ENCODE assay signal across 6 cellular contexts in genomic region chr13:28826368-28826767, GRCh38. TPM values are rescaled to one million over a fixed set of nuclear protein-coding genes. Genes with fewer than 3 reads are reported as not detected.
"Had no signal": no experiment of that assay in that cellular context is flagged by ENCODE, and none has a peak within 500 bp of the region (broad histone marks: within the 10 kb centered on the region; RNA-seq: fewer than 3 reads in every experiment).

No MANE protein-coding gene starts in this region.

- H3K4me3 Mint-ChIP-seq: IgD-negative memory B cell had no signal

- ATAC-seq: HepG2, K562 had no signal

- H3K36me3 Mint-ChIP-seq: IgD-negative memory B cell had no signal

- H3K27ac ChIP-seq: HL-60 had no signal

- H3K27ac Mint-ChIP-seq: IgD-negative memory B cell had no signal

- DNase-seq: IMR-90, KBM-7 had no signal

- H3K4me3 ChIP-seq: K562 had no signal

- H3K4me1 Mint-ChIP-seq: IgD-negative memory B cell had no signal

RNA-seq across cellular contexts. Expression of gene MTUS2, which starts 6.2 kb away (rescaled TPM):
- total RNA-seq: HepG2 had no signal
